8 cellular contexts compared by ENCODE assay signal in the genomic region with DNA sequence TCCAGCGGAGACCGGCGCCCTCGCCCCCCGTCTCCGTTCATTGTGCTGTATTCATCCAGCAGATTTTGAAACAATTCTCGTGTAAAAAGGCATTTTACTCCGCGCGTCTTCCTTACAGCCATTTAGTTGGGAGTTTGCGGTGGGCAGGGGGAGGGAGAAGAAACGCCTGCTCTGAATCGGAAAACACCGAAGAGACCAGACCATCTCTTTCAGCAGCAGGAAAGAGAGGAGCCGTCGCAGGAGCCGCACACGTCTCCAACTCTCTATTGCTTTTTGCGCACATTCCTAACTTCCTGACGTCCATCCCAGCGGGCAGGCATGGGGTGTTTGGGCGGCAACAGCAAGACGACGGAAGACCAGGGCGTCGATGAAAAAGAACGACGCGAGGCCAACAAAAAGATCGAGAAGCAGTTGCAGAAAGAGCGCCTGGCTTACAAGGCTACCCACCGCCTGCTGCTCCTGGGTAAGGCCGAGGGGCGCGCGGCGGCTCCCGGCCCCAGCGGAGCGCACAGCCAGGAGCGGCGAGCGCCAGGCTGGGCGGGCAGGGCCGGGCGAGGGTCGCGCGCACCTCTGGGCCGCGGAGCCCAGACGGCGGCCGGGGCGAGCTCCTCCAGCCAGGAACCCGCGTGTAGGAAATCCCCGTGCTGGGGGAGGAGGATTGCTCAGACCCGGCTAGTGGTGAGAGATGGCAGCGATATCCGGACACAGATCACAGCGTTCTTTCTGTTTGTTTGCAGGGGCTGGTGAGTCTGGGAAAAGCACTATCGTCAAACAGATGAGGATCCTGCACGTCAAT.
DNase-seq lines count a peak whose midpoint lies in the region; ATAC-seq and TF ChIP-seq lines count a peak whose summit lies in the region.

No MANE protein-coding gene starts in this region.

- peaks cover 26% of the 10 kb centered on the region for H3K36me3 Mint-ChIP-seq in endodermal cell (ENCODE audit: low read depth)
- H3K36me3 Mint-ChIP-seq in nephron progenitor cell (ENCODE audit: low read depth): peaks cover 46% of the 10 kb centered on the region

- ATAC-seq in GM21367 (IDR thresholded peaks at IDR 0.05; ENCODE audit: unreplicated experiment): no peak

- peak; percentile 17 for DNase-seq in EL
- DNase-seq in NCI-H510A (lab: John Stamatoyannopoulos, UW): peak; percentile 12
- DNase-seq in endodermal cell: peak; percentile 80
- DNase-seq in nephron progenitor cell: peak; percentile 67
- no peak for DNase-seq in G401 (ENCODE audit: low spot score)
- DNase-seq in NCI-H446 treated with DMSO at 0.1 percent for 48 hours (lab: John Stamatoyannopoulos, UW): no peak
- DNase-seq in putamen (ENCODE audit: low spot score): no peak

- H3K4me1 ChIP-seq in endodermal cell (ENCODE audit: control insufficient read depth, insufficient read depth, low read length): no peaks in the 10 kb centered on the region

- H3K9me3 Mint-ChIP-seq in endodermal cell (peaks cover 1% of the 10 kb centered on the region), nephron progenitor cell (peaks cover 19% of the 10 kb centered on the region)

- peak; percentile 22 for TF ChIP-seq CTCF in endodermal cell (conservative IDR thresholded peaks at IDR 0.05)
- no peak for TF ChIP-seq CTCF in nephron progenitor cell (IDR thresholded peaks at IDR 0.05)

- H3K27me3 Mint-ChIP-seq in endodermal cell (ENCODE audit: insufficient read depth) (peaks cover 18% of the 10 kb centered on the region), nephron progenitor cell (ENCODE audit: low read depth, poor library complexity) (peaks cover 53% of the 10 kb centered on the region)

- H3K27me3 ChIP-seq in endodermal cell (ENCODE audit: control insufficient read depth, insufficient read depth, low read length, poor library complexity, severe bottlenecking): no peaks in the 10 kb centered on the region

- 3 to 5% methylated on average over 30 to 64 of the region's 64 CpGs for WGBS in endodermal cell (ENCODE audit: insufficient coverage in 1 of 2, insufficient read length in 1 of 2), 2 experiments

- no peak overlapping the region for H3K27ac ChIP-seq in endodermal cell (ENCODE audit: low read depth, low read length)

- peaks cover 12% of the 10 kb centered on the region for H3K4me1 Mint-ChIP-seq in endodermal cell
- peaks cover 20% of the 10 kb centered on the region for H3K4me1 Mint-ChIP-seq in nephron progenitor cell

- H3K36me3 ChIP-seq in endodermal cell (ENCODE audit: control insufficient read depth, insufficient read depth, low read length): peaks cover 24% of the 10 kb centered on the region

- peak overlapping the region; percentile 35 for H3K9ac ChIP-seq in endodermal cell (ENCODE audit: extremely low read depth, low read length, poor library complexity, severe bottlenecking)

- H3K27ac Mint-ChIP-seq in endodermal cell (peak overlapping the region; percentile 86), nephron progenitor cell (no peak overlapping the region)

- in situ Hi-C loops in G401 (cut with HindIII; ENCODE audit: low sequenced_read_pairs): no loop called here

- no peaks in the 10 kb centered on the region for H3K9me3 ChIP-seq in endodermal cell (ENCODE audit: control insufficient read depth, low read length)

- H3K4me3 ChIP-seq in endodermal cell (ENCODE audit: low read length): peak overlapping the region; percentile 81

- peak overlapping the region; percentile 71 for H3K4me3 Mint-ChIP-seq in endodermal cell
- peak overlapping the region; percentile 83 for H3K4me3 Mint-ChIP-seq in nephron progenitor cell

Comparison
In these comparisons a context has a peak if more than half of its experiments do, and no peak if none do; other contexts are left out.
1. DNase-seq: peak in EL (single experiment), NCI-H510A (single experiment), endodermal cell (single experiment) and nephron progenitor cell (single experiment); none in G401 (single experiment), NCI-H446 treated with DMSO at 0.1 percent for 48 hours (single experiment) and putamen (single experiment).